Comparison of ENCODE assay signal across 8 cellular contexts in genomic region chr9:33159058-33159759, GRCh38. TPM values are rescaled to one million over a fixed set of nuclear protein-coding genes. Genes with fewer than 3 reads are reported as not detected.
A peak's percentile ranks its signal among the peaks of the same experiment; 100 is the strongest.
DNase-seq lines count a peak whose midpoint lies in the region; ATAC-seq and TF ChIP-seq lines count a peak whose summit lies in the region.

No MANE protein-coding gene starts in this region.

- DNase-seq in GDM1 (lab: John Stamatoyannopoulos, UW) (peak; percentile 54), T-helper 17 cell (peak in 1 of 3 donors; percentile 36), osteoblast (ENCODE audit: insufficient read length, low spot score, missing footprints) (no peak), DMS79 treated with DMSO at 0.1 percent for 48 hours (lab: John Stamatoyannopoulos, UW) (no peak), cerebellar cortex (ENCODE audit: low spot score) (no peak), ACHN (no peak)

- H3K4me2 ChIP-seq in osteoblast (ENCODE audit: insufficient read depth, low read length) = peak overlapping the region; percentile 92

- no peaks in the 10 kb centered on the region for H3K27me3 ChIP-seq in osteoblast (ENCODE audit: insufficient read depth, low read length)

- H3K4me1 Mint-ChIP-seq in T-helper 17 cell = peaks cover 75% of the 10 kb centered on the region

- peak overlapping the region; percentile 44 for H3K4me3 ChIP-seq in osteoblast (ENCODE audit: insufficient read depth, low read length)

- H2AFZ ChIP-seq in osteoblast (ENCODE audit: low read length) = no peak overlapping the region

- H3K9me3 ChIP-seq in T-helper 17 cell (ENCODE audit: control insufficient read depth, low read length, poor library complexity, severe bottlenecking) (no peaks in the 10 kb centered on the region), osteoblast (ENCODE audit: low read depth, low read length) (no peaks in the 10 kb centered on the region)

- peak; percentile 24 for ATAC-seq in HG03097 (IDR thresholded peaks at IDR 0.05; ENCODE audit: low FRiP score, unreplicated experiment)
- peak; percentile 61 for ATAC-seq in T-helper 17 cell
- ATAC-seq in esophagus mucosa = peak; percentile 46

- no peak for TF ChIP-seq CTCF in osteoblast (IDR thresholded peaks at IDR 0.05; ENCODE audit: extremely low read depth, low read depth, low read length)

- H3K27ac Mint-ChIP-seq in T-helper 17 cell = peak overlapping the region; percentile 99

- H3K27ac ChIP-seq in osteoblast (ENCODE audit: low read depth, low read length) = peak overlapping the region; percentile 95

- peak overlapping the region; percentile 98 for H3K4me3 Mint-ChIP-seq in T-helper 17 cell

- no peaks in the 10 kb centered on the region for H3K36me3 Mint-ChIP-seq in T-helper 17 cell (ENCODE audit: low read depth)

- peaks cover 81% of the 10 kb centered on the region for H3K4me1 ChIP-seq in osteoblast (ENCODE audit: insufficient read depth, low read length)

- H4K20me1 ChIP-seq in osteoblast (ENCODE audit: insufficient read depth, low read length) = peaks cover 46% of the 10 kb centered on the region

- H3K36me3 ChIP-seq in osteoblast (ENCODE audit: insufficient read depth, low read length) = peaks cover 4% of the 10 kb centered on the region

- peaks cover 100% of the 10 kb centered on the region for H3K79me2 ChIP-seq in osteoblast (ENCODE audit: insufficient read depth, low read length)

- in situ Hi-C loops in ACHN (cut with HindIII; ENCODE audit: low pct_ligation_motif_present, low pct_unique_long_range_greater_than_20kb, low sequenced_read_pairs) = no loop called here

- no peaks in the 10 kb centered on the region for H3K27me3 Mint-ChIP-seq in T-helper 17 cell

RNA-seq across cellular contexts. Expression of gene B4GALT1, which starts 7.9 kb away (rescaled TPM):
- 100 to 1,000 TPM; 106 to 126 TPM for total RNA-seq in T-helper 17 cell
- total RNA-seq in esophagus mucosa = 50.9 TPM
- total RNA-seq in osteoblast = 63.7 and 76.3 TPM in 2 replicates
